In the genomic region with DNA sequence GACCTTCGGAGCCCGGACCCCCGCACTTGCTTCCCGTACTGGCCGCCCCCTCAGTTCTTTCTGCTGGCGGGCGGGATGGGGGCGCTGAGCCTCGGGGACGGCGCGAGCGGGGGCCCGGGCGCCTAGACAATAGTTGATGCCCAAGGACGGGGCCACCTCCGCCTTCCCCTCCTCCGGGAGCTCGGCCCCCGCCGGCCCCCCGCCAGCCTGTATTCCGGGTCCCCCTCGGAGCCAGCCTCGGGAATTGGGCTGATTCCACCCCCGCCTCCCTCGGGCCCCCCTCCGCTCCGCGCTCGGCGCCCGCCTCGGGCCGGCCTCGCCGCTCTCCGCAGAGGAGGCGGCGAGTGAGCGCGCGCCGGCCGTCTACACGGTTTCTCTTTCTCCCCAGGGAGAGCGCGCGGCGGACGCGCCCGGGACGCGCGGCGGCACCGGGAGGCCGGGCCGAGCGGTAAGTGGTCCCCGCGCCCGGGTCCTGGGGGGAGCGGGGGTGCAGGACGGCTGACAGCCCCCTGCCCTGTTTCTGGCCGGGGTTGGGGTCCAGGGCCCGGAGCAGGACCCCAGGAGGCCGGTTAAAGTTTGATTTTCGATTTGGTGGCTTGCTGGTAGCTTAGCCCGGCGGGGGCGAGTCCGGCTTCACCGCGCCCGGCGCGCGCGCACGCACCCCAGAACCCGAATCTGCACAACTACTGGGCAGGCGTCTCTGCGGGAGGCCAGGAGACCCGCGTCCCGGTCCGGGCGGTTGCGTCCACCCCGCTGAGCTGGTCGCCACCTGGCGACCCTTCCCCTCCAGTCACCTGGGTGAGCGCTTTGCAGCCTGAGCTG, we compare ENCODE assay signal across 8 cellular contexts. TPM values are rescaled to one million over a fixed set of nuclear protein-coding genes. Genes with fewer than 3 reads are reported as not detected.
A peak's percentile ranks its signal among the peaks of the same experiment; 100 is the strongest.
DNase-seq lines count a peak whose midpoint lies in the region; ATAC-seq and TF ChIP-seq lines count a peak whose summit lies in the region.

No MANE protein-coding gene starts in this region.

- H3K27me3 ChIP-seq in RWPE2 (ENCODE audit: insufficient read depth, poor library complexity, severe bottlenecking): no peaks in the 10 kb centered on the region
- no peaks in the 10 kb centered on the region for H3K27me3 ChIP-seq in osteoblast (ENCODE audit: insufficient read depth, low read length)
- H3K27me3 ChIP-seq in thyroid gland: no peaks in the 10 kb centered on the region

- H3K36me3 ChIP-seq in RWPE2 (ENCODE audit: low read depth): peaks cover 6% of the 10 kb centered on the region; the same call in 1 of the 2 replicates
- H3K36me3 ChIP-seq in osteoblast (ENCODE audit: insufficient read depth, low read length): no peaks in the 10 kb centered on the region
- no peaks in the 10 kb centered on the region for H3K36me3 ChIP-seq in thyroid gland

- intact Hi-C loops in thyroid gland (cut with DNase I): loop anchor here (2.0 to 10.0 kb wide), 2 partner anchors 414 to 432 kb away; no protein-coding TSS in a partner anchor

- peak overlapping the region; percentile 86 for H3K4me3 Mint-ChIP-seq in glutamatergic neuron (ENCODE audit: unreplicated experiment)

- H3K9me3 ChIP-seq in RWPE2 (ENCODE audit: severe bottlenecking) (no peaks in the 10 kb centered on the region), osteoblast (ENCODE audit: low read depth, low read length) (no peaks in the 10 kb centered on the region), thyroid gland (no peaks in the 10 kb centered on the region)

- 0% methylated on average over 9 to 16 of the region's 95 CpGs for WGBS in thyroid gland, 2 donors

- peak overlapping the region; percentile 82 to 95 for H3K27ac Mint-ChIP-seq in activated naive CD4-positive, alpha-beta T cell treated with anti-CD3 and anti-CD28 coated beads, Interleukin-2, amount 50 U/mL, for 72 hours
- no peak overlapping the region for H3K27ac Mint-ChIP-seq in glutamatergic neuron (ENCODE audit: unreplicated experiment)

- no peaks in the 10 kb centered on the region for H3K9me3 Mint-ChIP-seq in activated naive CD4-positive, alpha-beta T cell treated with anti-CD3 and anti-CD28 coated beads, Interleukin-2, amount 50 U/mL, for 72 hours
- peaks cover 6% of the 10 kb centered on the region for H3K9me3 Mint-ChIP-seq in glutamatergic neuron (ENCODE audit: unreplicated experiment)

- peaks cover 4% of the 10 kb centered on the region for H4K20me1 ChIP-seq in osteoblast (ENCODE audit: insufficient read depth, low read length)

- TF ChIP-seq CTCF in RWPE2 (IDR thresholded peaks at IDR 0.05; ENCODE audit: poor library complexity, severe bottlenecking) (peak; percentile 11), glutamatergic neuron (IDR thresholded peaks at IDR 0.05; ENCODE audit: partially characterized antibody, unreplicated experiment) (no peak), osteoblast (IDR thresholded peaks at IDR 0.05; ENCODE audit: extremely low read depth, low read depth, low read length) (no peak), thyroid gland (IDR thresholded peaks at IDR 0.05) (no peak)

- H3K4me1 ChIP-seq in RWPE2 (ENCODE audit: insufficient read depth, poor library complexity, severe bottlenecking) (peaks cover 31% of the 10 kb centered on the region), osteoblast (ENCODE audit: insufficient read depth, low read length) (peaks cover 34% of the 10 kb centered on the region), thyroid gland (peaks cover 11 to 15% of the 10 kb centered on the region in 2 donors)

- DNase-seq in AG08395 (ENCODE audit: low spot score): peak; percentile 72
- DNase-seq in RWPE2 (ENCODE audit: low spot score): peak; percentile 71
- peak; percentile 66 to 73 for DNase-seq in activated naive CD4-positive, alpha-beta T cell treated with anti-CD3 and anti-CD28 coated beads, Interleukin-2, amount 50 U/mL, for 72 hours (ENCODE audit: low spot score in 2 of 2)
- peak; percentile 57 for DNase-seq in glutamatergic neuron
- peak; percentile 84 for DNase-seq in osteoblast (ENCODE audit: insufficient read length, low spot score, missing footprints)
- peak; percentile 69 to 73 for DNase-seq in thyroid gland

- peak in 1 of 2 donors; percentile 71 for TF ChIP-seq POLR2A in thyroid gland (IDR thresholded peaks at IDR 0.05)

- H3K4me3 ChIP-seq in RWPE2 (ENCODE audit: severe bottlenecking) (peak overlapping the region; percentile 81), osteoblast (ENCODE audit: insufficient read depth, low read length) (peak overlapping the region; percentile 88), thyroid gland (replicated peaks in 1 of 3) (peak overlapping the region; percentile 70 to 92 (median 92))

- peaks cover 49% of the 10 kb centered on the region for H3K79me2 ChIP-seq in osteoblast (ENCODE audit: insufficient read depth, low read length)

- H3K27ac ChIP-seq in RWPE2 (ENCODE audit: poor library complexity, severe bottlenecking): peak overlapping the region; percentile 93
- peak overlapping the region; percentile 97 for H3K27ac ChIP-seq in osteoblast (ENCODE audit: low read depth, low read length)
- H3K27ac ChIP-seq in thyroid gland: peak overlapping the region; percentile 93 to 98 (median 98)

- H3K36me3 Mint-ChIP-seq in activated naive CD4-positive, alpha-beta T cell treated with anti-CD3 and anti-CD28 coated beads, Interleukin-2, amount 50 U/mL, for 72 hours: peaks cover 0 to 7% of the 10 kb centered on the region in 2 donors
- H3K36me3 Mint-ChIP-seq in glutamatergic neuron (ENCODE audit: unreplicated experiment): no peaks in the 10 kb centered on the region

- ATAC-seq in GM18873 (IDR thresholded peaks at IDR 0.05; ENCODE audit: low FRiP score, unreplicated experiment): peak; percentile 17
- peak; percentile 27 for ATAC-seq in HG03135 (IDR thresholded peaks at IDR 0.05; ENCODE audit: unreplicated experiment)
- peak; percentile 46 for ATAC-seq in RWPE2 (ENCODE audit: low read depth)
- peak; percentile 35 to 47 for ATAC-seq in activated naive CD4-positive, alpha-beta T cell treated with anti-CD3 and anti-CD28 coated beads, Interleukin-2, amount 50 U/mL, for 72 hours

- peaks cover 2% of the 10 kb centered on the region for H3K4me1 Mint-ChIP-seq in glutamatergic neuron (ENCODE audit: low read depth, unreplicated experiment)

- peak overlapping the region; percentile 32 for H2AFZ ChIP-seq in osteoblast (ENCODE audit: low read length)

- peak overlapping the region; percentile 90 for H3K4me2 ChIP-seq in osteoblast (ENCODE audit: insufficient read depth, low read length)

- H3K27me3 Mint-ChIP-seq in glutamatergic neuron (ENCODE audit: unreplicated experiment): peaks cover 8% of the 10 kb centered on the region

RNA-seq across cellular contexts. Expression of a gene that starts 0.7 kb away (rescaled TPM):
- total RNA-seq in activated naive CD4-positive, alpha-beta T cell treated with anti-CD3 and anti-CD28 coated beads, Interleukin-2, amount 50 U/mL, for 72 hours: 10 to 100 TPM; 41.7 to 46.5 TPM
- total RNA-seq in glutamatergic neuron (ENCODE audit: unreplicated experiment) (9.8 TPM), osteoblast (86.3 and 99.2 TPM in 2 replicates), thyroid gland (10 to 100 TPM; 58.3 to 93.9 (median 78.0) TPM)

Comparison
In these comparisons a context has a peak if more than half of its experiments do, and no peak if none do; other contexts are left out.
1. Peak in every context shown above with its lines: DNase-seq, ATAC-seq, H3K4me3 ChIP-seq and H3K27ac ChIP-seq.